In genomic region chr2:152097291-152098032, GRCh38 we compare ENCODE assay signal across 7 cellular contexts. TPM values are rescaled to one million over a fixed set of nuclear protein-coding genes. Genes with fewer than 3 reads are reported as not detected.
DNase-seq lines count a peak whose midpoint lies in the region; ATAC-seq and TF ChIP-seq lines count a peak whose summit lies in the region.

No MANE protein-coding gene starts in this region.

- intact Hi-C loops in dendritic cell treated with granulocyte-macrophage colony-stimulating factor and Interleukin-4, amounts not matched to agents 40 ng/mL and 50 ng/mL, for 4 days (cut with micrococcal nuclease) = loop anchor here (5.0 kb wide), 1 partner anchor 50 kb away; no protein-coding TSS in a partner anchor
- intact Hi-C loops in uterus (cut with DNase I; ENCODE audit: low total_unique reads) = no loop called here

- H3K4me3 Mint-ChIP-seq in dendritic cell treated with granulocyte-macrophage colony-stimulating factor and Interleukin-4, amounts not matched to agents 40 ng/mL and 50 ng/mL, for 4 days = peak overlapping the region; percentile 93

- H3K27me3 Mint-ChIP-seq in dendritic cell treated with granulocyte-macrophage colony-stimulating factor and Interleukin-4, amounts not matched to agents 40 ng/mL and 50 ng/mL, for 4 days = peaks cover 34% of the 10 kb centered on the region

- H3K4me3 ChIP-seq in MG63 = peak overlapping the region; percentile 23
- peak overlapping the region; percentile 46 for H3K4me3 ChIP-seq in mesodermal cell (ENCODE audit: extremely low read depth, insufficient read depth, low read length, poor library complexity, severe bottlenecking)
- peak overlapping the region; percentile 50 to 56 for H3K4me3 ChIP-seq in uterus

- 4% methylated on average over 16 to 21 of the region's 22 CpGs for WGBS in mesodermal cell (ENCODE audit: insufficient coverage in 2 of 2), 2 experiments

- TF ChIP-seq CTCF in GM13977 (IDR thresholded peaks at IDR 0.05; ENCODE audit: extremely low read depth, insufficient read depth, missing control alignments) (no peak), uterus (IDR thresholded peaks at IDR 0.05) (no peak)

- H3K27ac ChIP-seq in mesodermal cell (ENCODE audit: low read depth, low read length, severe bottlenecking) (no peak overlapping the region), uterus (peak overlapping the region; percentile 33 to 64)

- no peaks in the 10 kb centered on the region for H3K9me3 Mint-ChIP-seq in dendritic cell treated with granulocyte-macrophage colony-stimulating factor and Interleukin-4, amounts not matched to agents 40 ng/mL and 50 ng/mL, for 4 days

- peaks cover 44% of the 10 kb centered on the region for H3K4me1 Mint-ChIP-seq in dendritic cell treated with granulocyte-macrophage colony-stimulating factor and Interleukin-4, amounts not matched to agents 40 ng/mL and 50 ng/mL, for 4 days (ENCODE audit: low read depth)

- ATAC-seq in HG03439 (IDR thresholded peaks at IDR 0.05; ENCODE audit: unreplicated experiment) = no peak

- peak; percentile 40 for DNase-seq in GM13977 (ENCODE audit: low spot score)
- peak; percentile 13 for DNase-seq in MG63
- DNase-seq in uterus = peak in 1 of 2 donors; percentile 20
- no peak for DNase-seq in D341Med (ENCODE audit: low spot score)

- H3K27ac Mint-ChIP-seq in dendritic cell treated with granulocyte-macrophage colony-stimulating factor and Interleukin-4, amounts not matched to agents 40 ng/mL and 50 ng/mL, for 4 days = peak overlapping the region; percentile 9

- no peak for TF ChIP-seq POLR2A in uterus (IDR thresholded peaks at IDR 0.05)

- H3K36me3 ChIP-seq in MG63 (no peaks in the 10 kb centered on the region), mesodermal cell (ENCODE audit: control insufficient read depth, insufficient read depth, low read length) (no peaks in the 10 kb centered on the region), uterus (no peaks in the 10 kb centered on the region)

- peaks cover 13% of the 10 kb centered on the region for H3K36me3 Mint-ChIP-seq in dendritic cell treated with granulocyte-macrophage colony-stimulating factor and Interleukin-4, amounts not matched to agents 40 ng/mL and 50 ng/mL, for 4 days (ENCODE audit: low read depth)

- no peaks in the 10 kb centered on the region for H3K9me3 ChIP-seq in MG63
- H3K9me3 ChIP-seq in mesodermal cell (ENCODE audit: control insufficient read depth, low read length) = no peaks in the 10 kb centered on the region
- H3K9me3 ChIP-seq in uterus = no peaks in the 10 kb centered on the region

- H3K4me1 ChIP-seq in mesodermal cell (ENCODE audit: control insufficient read depth, insufficient read depth, low read length, poor library complexity, severe bottlenecking) (no peaks in the 10 kb centered on the region), uterus (no peaks in the 10 kb centered on the region)

- H3K27me3 ChIP-seq in MG63 (peaks cover 56% of the 10 kb centered on the region), uterus (peaks cover 0 to 3% of the 10 kb centered on the region in 2 donors)

- in situ Hi-C loops in GM13977 (cut with MboI; ENCODE audit: low pct_unique_long_range_greater_than_20kb, low sequenced_read_pairs, unreplicated experiment) = no loop called here

RNA-seq across cellular contexts. Expression of gene CACNB4, which starts 1.4 kb away (rescaled TPM):
- total RNA-seq in MG63 (2014; rRNA removed; shearing (Covaris generic); ENCODE audit: low replicate concordance) = not detected in 2 replicates
- polyA plus RNA-seq in mesodermal cell (2013, experiment 1 of 2) = 1.6 TPM
- polyA plus RNA-seq in mesodermal cell (2013, experiment 2 of 2) = 1.4 TPM
- total RNA-seq in uterus = 10 to 100 TPM in 1 of 4 donors, 1 to 10 TPM in 2, under 1 TPM in 1; 0.26 to 14.0 (median 1.6) TPM
